ENCODE assay signal across 12 cellular contexts in genomic region chrX:133544105-133544504, GRCh38.
A peak's percentile ranks its signal among the peaks of the same experiment; 100 is the strongest.
DNase-seq lines count a peak whose midpoint lies in the region; ATAC-seq, FAIRE-seq and TF ChIP-seq lines count a peak whose summit lies in the region.
"Had no signal": no experiment of that assay in that cellular context is flagged by ENCODE, and none has a peak within 500 bp of the region (broad histone marks: within the 10 kb centered on the region; RNA-seq: fewer than 3 reads in every experiment).

No MANE protein-coding gene starts in this region.

- H3K27ac ChIP-seq in mammary epithelial cell (ENCODE audit: insufficient read depth, low read depth, low read length) (peak overlapping the region; percentile 68), HepG2 (ENCODE audit: extremely low read length, insufficient read depth, low read length) (peak overlapping the region; percentile 77)
- H3K27ac ChIP-seq: BLaER1, dorsolateral prefrontal cortex, tibial nerve had no signal

- H2AFZ ChIP-seq in mammary epithelial cell (ENCODE audit: low read depth, low read length) (no peak overlapping the region), HepG2 (ENCODE audit: low read length) (no peak overlapping the region)

- no peak for TF ChIP-seq POLR2A in HepG2 (IDR thresholded peaks at IDR 0.05; ENCODE audit: insufficient read depth in 1 of 2, low read depth in 2 of 2, low read length in 2 of 2)
- no peak for TF ChIP-seq POLR2A in GM18505 (IDR thresholded peaks at IDR 0.05; ENCODE audit: borderline replicate concordance, extremely low read depth, insufficient read depth, insufficient read length)

- CTCF ChIA-PET in mammary epithelial cell (lab: Charles Lee; ENCODE audit: low non-redundant PET) (no interaction called here), HepG2 (lab: Yijun Ruan, JAX; ENCODE audit: low intra/inter-chr PET ratio, low total read pairs) (no interaction called here)

- 29% methylated on average over 3 of the region's 3 CpGs for WGBS in mammary epithelial cell (ENCODE audit: low coverage, missing lambda C conversion rate)
- WGBS in HepG2 (ENCODE audit: low lambda C conversion rate): 64% methylated on average over 2 of the region's 3 CpGs

- H3K9ac ChIP-seq in mammary epithelial cell (ENCODE audit: insufficient read depth, low read length) (peak overlapping the region; percentile 34), HepG2 (ENCODE audit: insufficient read depth, low read depth, low read length) (peak overlapping the region; percentile 49; the same call in 1 of the 2 replicates)
- H3K9ac ChIP-seq: BLaER1 had no signal

- no peak for FAIRE-seq in HepG2 (lab: Jason Lieb, UNC)

- ATAC-seq in HepG2: peak; percentile 25
- no peak for ATAC-seq in GM21381 (IDR thresholded peaks at IDR 0.05; ENCODE audit: unreplicated experiment)
- ATAC-seq in GM18505 (IDR thresholded peaks at IDR 0.05; ENCODE audit: unreplicated experiment): no peak

- intact Hi-C loops in mammary epithelial cell (cut with micrococcal nuclease): loop anchor here (10.0 kb wide), 1 partner anchor 121 kb away; no protein-coding TSS in a partner anchor
- intact Hi-C loops in HepG2 (cut with micrococcal nuclease; ENCODE audit: unreplicated experiment): no loop called here

- H3K36me3 ChIP-seq in mammary epithelial cell (ENCODE audit: insufficient read depth, low read length) (no peaks in the 10 kb centered on the region), HepG2 (replicated peaks in 1 of 2; ENCODE audit: control insufficient read depth in 1 of 2, insufficient read depth in 2 of 2, low read length in 2 of 2) (peaks cover 3 to 37% of the 10 kb centered on the region in 2 experiments)
- H3K36me3 ChIP-seq: BLaER1, tibial nerve had no signal

- H3K4me1 ChIP-seq in mammary epithelial cell (ENCODE audit: insufficient read depth, low read length) (no peaks in the 10 kb centered on the region), HepG2 (ENCODE audit: insufficient read depth, low read length) (peaks cover 19% of the 10 kb centered on the region; the same call in 1 of the 2 replicates)
- H3K4me1 ChIP-seq: BLaER1, tibial nerve had no signal

- BruUV-seq in mammary epithelial cell (replicated peaks; lab: Mats Ljungman, UMichigan) (no TSS peak), HepG2 (replicated peaks; lab: Mats Ljungman, UMichigan) (no TSS peak)

- H3K4me3 ChIP-seq in mammary epithelial cell (replicated peaks in 1 of 3; ENCODE audit: insufficient read depth in 1 of 3, low read depth in 2 of 3, low read length in 3 of 3) (no peak overlapping the region), HepG2 (replicated peaks in 1 of 3; ENCODE audit: insufficient read depth in 1 of 3, low read depth in 2 of 3, low read length in 3 of 3) (no peak overlapping the region)
- H3K4me3 ChIP-seq: BLaER1, dorsolateral prefrontal cortex, tibial nerve had no signal

- H3K27me3 ChIP-seq in mammary epithelial cell (ENCODE audit: insufficient read depth, low read length) (no peaks in the 10 kb centered on the region), HepG2 (ENCODE audit: control insufficient read depth in 1 of 2, insufficient read depth in 2 of 2, low read length in 2 of 2) (no peaks in the 10 kb centered on the region)

- TF ChIP-seq EP300 in HepG2 (IDR thresholded peaks at IDR 0.05; ENCODE audit: low read depth in 2 of 2, low read length in 2 of 2): peak in 1 of 2 experiments; percentile 45; a peak in 1 of 4 replicates
- TF ChIP-seq EP300 in HepG2 (CRISPR knock-in tag; IDR thresholded peaks at IDR 0.05; ENCODE audit: borderline replicate concordance): no peak

- H3K4me2 ChIP-seq in mammary epithelial cell (ENCODE audit: insufficient read depth, low read depth, low read length) (no peak overlapping the region), HepG2 (ENCODE audit: low read depth, low read length) (no peak overlapping the region)
- H3K4me2 ChIP-seq: BLaER1 had no signal

- no peak for TF ChIP-seq RAD21 in HepG2 (CRISPR knock-in tag; IDR thresholded peaks at IDR 0.05)

- H3K9me3 ChIP-seq in mammary epithelial cell (replicated peaks; ENCODE audit: insufficient read depth, low read length): no peaks in the 10 kb centered on the region
- H3K9me3 ChIP-seq in HepG2 (ENCODE audit: low read length): no peaks in the 10 kb centered on the region
- H3K9me3 ChIP-seq: tibial nerve had no signal

- H3K79me2 ChIP-seq in mammary epithelial cell (ENCODE audit: insufficient read depth, low read length): no peaks in the 10 kb centered on the region
- H3K79me2 ChIP-seq in HepG2 (ENCODE audit: insufficient read depth, low read length): peaks cover 2% of the 10 kb centered on the region

- no peaks in the 10 kb centered on the region for H4K20me1 ChIP-seq in mammary epithelial cell (ENCODE audit: insufficient read depth, low read length)
- peaks cover 32% of the 10 kb centered on the region for H4K20me1 ChIP-seq in HepG2 (ENCODE audit: insufficient read depth, low read length)
- H4K20me1 ChIP-seq: BLaER1 had no signal

- dilution Hi-C loops in mammary epithelial cell (cut with HindIII; ENCODE audit: low sequenced_read_pairs): no loop called here

- DNase-seq in ACHN (peak; percentile 25), HuH-7 (ENCODE audit: low spot score) (peak; percentile 9), mammary epithelial cell (peak; percentile 78), HepG2 (ENCODE audit: low spot score) (peak; percentile 65), NCI-H2029 (lab: John Stamatoyannopoulos, UW) (no peak), T-helper 1 cell (no peak)
- DNase-seq: dorsolateral prefrontal cortex, MM.1S had no signal

- TF ChIP-seq CTCF in mammary epithelial cell (conservative IDR thresholded peaks at IDR 0.05 in 1 of 2, IDR thresholded peaks at IDR 0.05 in 1 of 2; ENCODE audit: extremely low read depth in 1 of 2, insufficient read depth in 1 of 2, low read depth in 1 of 2, low read length in 2 of 2) (no peak), HepG2 (CRISPR knock-in tag; IDR thresholded peaks at IDR 0.05) (no peak)

- POLR2A ChIA-PET in HepG2 (lab: Yijun Ruan, JAX): no interaction called here

- in situ Hi-C loops in ACHN (cut with HindIII; ENCODE audit: low pct_ligation_motif_present, low pct_unique_long_range_greater_than_20kb, low sequenced_read_pairs) (no loop called here), mammary epithelial cell (cut with MboI; ENCODE audit: low sequenced_read_pairs in 2 of 2) (no loop called here), HepG2 (cut with HindIII; ENCODE audit: extremely low pct_ligation_motif_present, low pct_unique_long_range_greater_than_20kb) (no loop called here)

TF ChIP-seq in HepG2, 621 proteins besides CTCF, POLR2A, EP300 and RAD21 (continues in another document):
- peak; percentile 35 for TF ChIP-seq FOXA3 (CRISPR knock-in tag; IDR thresholded peaks at IDR 0.05)
- TF ChIP-seq FOXP1 (IDR thresholded peaks at IDR 0.05): peak; percentile 63; the same call in 1 of the 2 replicates
- peak; percentile 73 for TF ChIP-seq FOXP1 (CRISPR knock-in tag; IDR thresholded peaks at IDR 0.05)
- no peak for TF ChIP-seq RBFOX2 (IDR thresholded peaks at IDR 0.05; ENCODE audit: low read depth, low read length)
- TF ChIP-seq JUN (CRISPR knock-in tag; IDR thresholded peaks at IDR 0.05): peak; percentile 84
- no peak for TF ChIP-seq SOX6 (IDR thresholded peaks at IDR 0.05)
- 0 out of 2 replicates have a peak, but pooled peaks have one; percentile 30 for TF ChIP-seq SOX6 (CRISPR knock-in tag; IDR thresholded peaks at IDR 0.05)
- TF ChIP-seq TERF1 (CRISPR knock-in tag; IDR thresholded peaks at IDR 0.05): no peak
- TF ChIP-seq SAP130 (CRISPR knock-in tag; IDR thresholded peaks at IDR 0.05; ENCODE audit: low read depth): peak; percentile 35
- 0 out of 2 replicates have a peak, but pooled peaks have one; percentile 10 for TF ChIP-seq FOXK1 (CRISPR knock-in tag; IDR thresholded peaks at IDR 0.05; ENCODE audit: borderline replicate concordance, low read depth)
- TF ChIP-seq RFX1 (IDR thresholded peaks at IDR 0.05): peak; percentile 38; the same call in 1 of the 2 replicates
- peak; percentile 85 for TF ChIP-seq FOSL2 (CRISPR knock-in tag; IDR thresholded peaks at IDR 0.05)
- peak; percentile 16; the same call in 1 of the 2 replicates for TF ChIP-seq RARA (CRISPR knock-in tag; IDR thresholded peaks at IDR 0.05)
- TF ChIP-seq TEAD3 (CRISPR knock-in tag; optimal IDR thresholded peaks at IDR 0.05; ENCODE audit: borderline replicate concordance): peak; percentile 50
- TF ChIP-seq ZNF737 (CRISPR knock-in tag; IDR thresholded peaks at IDR 0.05; ENCODE audit: borderline replicate concordance): no peak
- TF ChIP-seq CEBPB (IDR thresholded peaks at IDR 0.05; ENCODE audit: borderline replicate concordance, low read depth, low read length): peak; percentile 62; the same call in 1 of the 2 replicates
- no peak for TF ChIP-seq ZNF512 (CRISPR knock-in tag; IDR thresholded peaks at IDR 0.05)
- peak; percentile 45; the same call in 1 of the 2 replicates for TF ChIP-seq SOX5 (CRISPR knock-in tag; IDR thresholded peaks at IDR 0.05; ENCODE audit: borderline replicate concordance)

Comparison
In these comparisons a context has a peak if more than half of its experiments do, and no peak if none do; other contexts are left out.
1. DNase-seq: peak in ACHN (single experiment), HuH-7 (single experiment), mammary epithelial cell (single experiment) and HepG2 (single experiment); none in NCI-H2029 (single experiment) and T-helper 1 cell (0 of 5).